ENCODE assay signal across 23 cellular contexts in genomic region chr2:30204281-30204680, GRCh38.
"Had no signal": no experiment of that assay in that cellular context is flagged by ENCODE, and none has a peak within 500 bp of the region (broad histone marks: within the 10 kb centered on the region; RNA-seq: fewer than 3 reads in every experiment).

No MANE protein-coding gene starts in this region.

- H3K4me1 ChIP-seq: foreskin keratinocyte, vagina had no signal

- H3K4me3 ChIP-seq: esophagus muscularis mucosa, hepatocyte, mucosa of descending colon, thoracic aorta, vagina had no signal

- H3K9me3 ChIP-seq: esophagus muscularis mucosa, thoracic aorta, vagina had no signal

- H3K27ac ChIP-seq: foreskin keratinocyte, hepatocyte, thoracic aorta, vagina had no signal

- ATAC-seq: activated CD8-positive, alpha-beta T cell treated with anti-CD3 and anti-CD28 coated beads for 36 hours; foreskin keratinocyte; mucosa of descending colon; right cardiac atrium; stimulated activated naive CD8-positive, alpha-beta T cell treated with anti-CD3 and anti-CD28 coated beads, Interleukin-15, Interleukin-2, amounts not matched to agents 100 U/mL and 50 U/mL, for 24 hours had no signal

- H3K27me3 ChIP-seq: esophagus muscularis mucosa, hepatocyte, vagina had no signal

- DNase-seq: activated B cell treated with CpG ODN at 0.5 μM for 24 hours; activated CD4-positive, alpha-beta T cell treated with anti-CD3 and anti-CD28 coated beads, Interleukin-2, amount 50 U/mL, for 1 hour; activated CD8-positive, alpha-beta T cell treated with anti-CD3 and anti-CD28 coated beads for 36 hours; activated effector memory CD4-positive, alpha-beta T cell treated with Interleukin-2 at 50 U/mL for 16 hours; activated naive CD4-positive, alpha-beta T cell treated with Interleukin-2 at 50 U/mL for 16 hours; activated T-cell treated with anti-CD3 and anti-CD28 coated beads for 4 hours; anterior cingulate cortex; dermis blood vessel endothelial cell; effector CD4-positive, alpha-beta T cell; foreskin keratinocyte; islet precursor cell; mesenchymal stem cell; mucosa of descending colon; posterior cingulate gyrus; right cardiac atrium; stimulated activated CD4-positive, alpha-beta T cell treated with anti-CD3 and anti-CD28 coated beads, Interleukin-12 subunit alpha, Interleukin-12 subunit beta, amount 100 ng/mL, for 4 hours; stimulated activated CD4-positive, alpha-beta T cell treated with anti-CD3 and anti-CD28 coated beads, Interleukin-4, amount 100 ng/mL, for 1 hour; stimulated activated naive CD8-positive, alpha-beta T cell treated with anti-CD3 and anti-CD28 coated beads, Interleukin-15, Interleukin-2, amounts not matched to agents 100 U/mL and 50 U/mL, for 24 hours; T-helper 1 cell had no signal

- H3K36me3 ChIP-seq: esophagus muscularis mucosa, thoracic aorta, vagina had no signal
